ENCODE assay signal across 15 cellular contexts in genomic region chr2:8484502-8485283, GRCh38.
"Had no signal": no experiment of that assay in that cellular context is flagged by ENCODE, and none has a peak within 500 bp of the region (broad histone marks: within the 10 kb centered on the region; RNA-seq: fewer than 3 reads in every experiment).

No MANE protein-coding gene starts in this region.

- H3K9me3 ChIP-seq: gastroesophageal sphincter, left ventricle myocardium inferior, pancreas, testis, upper lobe of right lung had no signal

- H3K4me3 ChIP-seq: gastroesophageal sphincter, left ventricle myocardium inferior, pancreas, testis, upper lobe of right lung had no signal

- H3K4me3 Mint-ChIP-seq: activated naive CD4-positive, alpha-beta T cell treated with anti-CD3 and anti-CD28 coated beads, Interleukin-2, amount 10 ng/mL, durations not matched to agents 7 days and 5 days; neural crest cell had no signal

- H3K4me1 ChIP-seq: gastroesophageal sphincter, testis had no signal

- DNase-seq: activated naive CD4-positive, alpha-beta T cell treated with anti-CD3 and anti-CD28 coated beads, Interleukin-2, amount 10 ng/mL, durations not matched to agents 7 days and 5 days; caudate nucleus; cortex of kidney; effector CD8-positive, alpha-beta T cell; left ventricle myocardium inferior; mesenchymal stem cell; stimulated activated CD4-positive, alpha-beta T cell treated with anti-CD3 and anti-CD28 coated beads, Interleukin-4, amount 100 ng/mL, for 1 hour; stimulated activated CD8-positive, alpha-beta memory T cell treated with anti-CD3 and anti-CD28 coated beads, Interleukin-4, amount 100 ng/mL, for 48 hours; testis; upper lobe of right lung had no signal

- H3K27ac Mint-ChIP-seq: activated naive CD4-positive, alpha-beta T cell treated with anti-CD3 and anti-CD28 coated beads, Interleukin-2, amount 10 ng/mL, durations not matched to agents 7 days and 5 days; stimulated activated naive CD8-positive, alpha-beta T cell treated with anti-CD3 and anti-CD28 coated beads, Interleukin-15, Interleukin-2, amounts not matched to agents 100 ng/mL and 50 ng/mL, for 24 hours had no signal

- H3K27me3 Mint-ChIP-seq: stimulated activated naive CD8-positive, alpha-beta T cell treated with anti-CD3 and anti-CD28 coated beads, Interleukin-15, Interleukin-2, amounts not matched to agents 100 ng/mL and 50 ng/mL, for 24 hours had no signal

- H3K27ac ChIP-seq: epithelial cell of prostate, gastroesophageal sphincter, left ventricle myocardium inferior, pancreas, testis, upper lobe of right lung had no signal

- H3K9me3 Mint-ChIP-seq: activated naive CD4-positive, alpha-beta T cell treated with anti-CD3 and anti-CD28 coated beads, Interleukin-2, amount 10 ng/mL, durations not matched to agents 7 days and 5 days; neural crest cell had no signal

- H3K27me3 ChIP-seq: gastroesophageal sphincter, testis, upper lobe of right lung had no signal

- H3K36me3 Mint-ChIP-seq: activated naive CD4-positive, alpha-beta T cell treated with anti-CD3 and anti-CD28 coated beads, Interleukin-2, amount 10 ng/mL, durations not matched to agents 7 days and 5 days had no signal

- ATAC-seq: gastroesophageal sphincter, pancreas, upper lobe of right lung had no signal

- H3K36me3 ChIP-seq: gastroesophageal sphincter, left ventricle myocardium inferior, pancreas, upper lobe of right lung had no signal
